1 cellular context compared by ENCODE assay signal in genomic region chr5:171852255-171852681, GRCh38.
TF ChIP-seq lines count a peak whose summit lies in the region.

No MANE protein-coding gene starts in this region.

TF ChIP-seq in GM23338, 12 proteins besides CTCF, POLR2A, EP300 and RAD21 (continued from another document):
- TF ChIP-seq, protein P1, sequence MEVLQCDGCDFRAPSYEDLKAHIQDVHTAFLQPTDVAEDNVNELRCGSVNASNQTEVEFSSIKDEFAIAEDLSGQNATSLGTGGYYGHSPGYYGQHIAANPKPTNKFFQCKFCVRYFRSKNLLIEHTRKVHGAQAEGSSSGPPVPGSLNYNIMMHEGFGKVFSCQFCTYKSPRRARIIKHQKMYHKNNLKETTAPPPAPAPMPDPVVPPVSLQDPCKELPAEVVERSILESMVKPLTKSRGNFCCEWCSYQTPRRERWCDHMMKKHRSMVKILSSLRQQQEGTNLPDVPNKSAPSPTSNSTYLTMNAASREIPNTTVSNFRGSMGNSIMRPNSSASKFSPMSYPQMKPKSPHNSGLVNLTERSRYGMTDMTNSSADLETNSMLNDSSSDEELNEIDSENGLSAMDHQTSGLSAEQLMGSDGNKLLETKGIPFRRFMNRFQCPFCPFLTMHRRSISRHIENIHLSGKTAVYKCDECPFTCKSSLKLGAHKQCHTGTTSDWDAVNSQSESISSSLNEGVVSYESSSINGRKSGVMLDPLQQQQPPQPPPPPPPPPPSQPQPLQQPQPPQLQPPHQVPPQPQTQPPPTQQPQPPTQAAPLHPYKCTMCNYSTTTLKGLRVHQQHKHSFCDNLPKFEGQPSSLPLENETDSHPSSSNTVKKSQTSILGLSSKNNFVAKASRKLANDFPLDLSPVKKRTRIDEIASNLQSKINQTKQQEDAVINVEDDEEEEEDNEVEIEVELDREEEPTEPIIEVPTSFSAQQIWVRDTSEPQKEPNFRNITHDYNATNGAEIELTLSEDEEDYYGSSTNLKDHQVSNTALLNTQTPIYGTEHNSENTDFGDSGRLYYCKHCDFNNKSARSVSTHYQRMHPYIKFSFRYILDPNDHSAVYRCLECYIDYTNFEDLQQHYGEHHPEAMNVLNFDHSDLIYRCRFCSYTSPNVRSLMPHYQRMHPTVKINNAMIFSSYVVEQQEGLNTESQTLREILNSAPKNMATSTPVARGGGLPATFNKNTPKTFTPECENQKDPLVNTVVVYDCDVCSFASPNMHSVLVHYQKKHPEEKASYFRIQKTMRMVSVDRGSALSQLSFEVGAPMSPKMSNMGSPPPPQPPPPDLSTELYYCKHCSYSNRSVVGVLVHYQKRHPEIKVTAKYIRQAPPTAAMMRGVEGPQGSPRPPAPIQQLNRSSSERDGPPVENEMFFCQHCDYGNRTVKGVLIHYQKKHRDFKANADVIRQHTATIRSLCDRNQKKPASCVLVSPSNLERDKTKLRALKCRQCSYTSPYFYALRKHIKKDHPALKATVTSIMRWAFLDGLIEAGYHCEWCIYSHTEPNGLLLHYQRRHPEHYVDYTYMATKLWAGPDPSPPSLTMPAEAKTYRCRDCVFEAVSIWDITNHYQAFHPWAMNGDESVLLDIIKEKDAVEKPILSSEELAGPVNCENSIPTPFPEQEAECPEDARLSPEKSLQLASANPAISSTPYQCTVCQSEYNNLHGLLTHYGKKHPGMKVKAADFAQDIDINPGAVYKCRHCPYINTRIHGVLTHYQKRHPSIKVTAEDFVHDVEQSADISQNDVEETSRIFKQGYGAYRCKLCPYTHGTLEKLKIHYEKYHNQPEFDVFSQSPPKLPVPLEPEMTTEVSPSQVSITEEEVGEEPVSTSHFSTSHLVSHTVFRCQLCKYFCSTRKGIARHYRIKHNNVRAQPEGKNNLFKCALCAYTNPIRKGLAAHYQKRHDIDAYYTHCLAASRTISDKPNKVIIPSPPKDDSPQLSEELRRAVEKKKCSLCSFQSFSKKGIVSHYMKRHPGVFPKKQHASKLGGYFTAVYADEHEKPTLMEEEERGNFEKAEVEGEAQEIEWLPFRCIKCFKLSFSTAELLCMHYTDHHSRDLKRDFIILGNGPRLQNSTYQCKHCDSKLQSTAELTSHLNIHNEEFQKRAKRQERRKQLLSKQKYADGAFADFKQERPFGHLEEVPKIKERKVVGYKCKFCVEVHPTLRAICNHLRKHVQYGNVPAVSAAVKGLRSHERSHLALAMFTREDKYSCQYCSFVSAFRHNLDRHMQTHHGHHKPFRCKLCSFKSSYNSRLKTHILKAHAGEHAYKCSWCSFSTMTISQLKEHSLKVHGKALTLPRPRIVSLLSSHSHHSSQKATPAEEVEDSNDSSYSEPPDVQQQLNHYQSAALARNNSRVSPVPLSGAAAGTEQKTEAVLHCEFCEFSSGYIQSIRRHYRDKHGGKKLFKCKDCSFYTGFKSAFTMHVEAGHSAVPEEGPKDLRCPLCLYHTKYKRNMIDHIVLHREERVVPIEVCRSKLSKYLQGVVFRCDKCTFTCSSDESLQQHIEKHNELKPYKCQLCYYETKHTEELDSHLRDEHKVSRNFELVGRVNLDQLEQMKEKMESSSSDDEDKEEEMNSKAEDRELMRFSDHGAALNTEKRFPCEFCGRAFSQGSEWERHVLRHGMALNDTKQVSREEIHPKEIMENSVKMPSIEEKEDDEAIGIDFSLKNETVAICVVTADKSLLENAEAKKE (CRISPR knock-in tag; IDR thresholded peaks at IDR 0.05), result no peak
- no peak for TF ChIP-seq ZNF331 (CRISPR knock-in tag; IDR thresholded peaks at IDR 0.05; ENCODE audit: low read depth)
TF ChIP-seq in GM23338: peak in this region for 0.
